Comparison of ENCODE assay signal across 31 cellular contexts in genomic region chr11:44759743-44760476, GRCh38. TPM values are rescaled to one million over a fixed set of nuclear protein-coding genes. Genes with fewer than 3 reads are reported as not detected.
DNase-seq lines count a peak whose midpoint lies in the region; ATAC-seq and TF ChIP-seq lines count a peak whose summit lies in the region.
"Had no signal": no experiment of that assay in that cellular context is flagged by ENCODE, and none has a peak within 500 bp of the region (broad histone marks: within the 10 kb centered on the region; RNA-seq: fewer than 3 reads in every experiment).

No MANE protein-coding gene starts in this region.

- H3K4me2 ChIP-seq in neural progenitor cell = peak overlapping the region; percentile 77
- H3K4me2 ChIP-seq: PC-9 had no signal

- H3K36me3 ChIP-seq in heart left ventricle (peaks cover 0 to 8% (median 0%) of the 10 kb centered on the region in 9 donors), left ventricle myocardium inferior (peaks cover 7% of the 10 kb centered on the region), neural progenitor cell (peaks cover 4% of the 10 kb centered on the region), left lung (no peaks in the 10 kb centered on the region)
- H3K36me3 ChIP-seq: breast epithelium, colonic mucosa, tibial nerve, WERI-Rb-1 had no signal

- H4K20me1 ChIP-seq in neural progenitor cell (ENCODE audit: low read depth) = peaks cover 40% of the 10 kb centered on the region

- H3K27me3 Mint-ChIP-seq in neural progenitor cell (ENCODE audit: insufficient read depth, low read depth) = peaks cover 2% of the 10 kb centered on the region
- H3K27me3 Mint-ChIP-seq: stimulated activated naive CD8-positive, alpha-beta T cell treated with anti-CD3 and anti-CD28 coated beads, Interleukin-15, amount 100 ng/mL, for 72 hours had no signal

- DNase-seq in heart left ventricle (no peak), left cardiac atrium (no peak), left ventricle myocardium inferior (no peak), neural progenitor cell (ENCODE audit: low spot score) (no peak), left lung (no peak), NCI-H345 (lab: John Stamatoyannopoulos, UW) (no peak), NCI-H524 (lab: John Stamatoyannopoulos, UW) (no peak), NCI-H1694 (lab: John Stamatoyannopoulos, UW) (no peak)
- DNase-seq: activated CD4-positive, alpha-beta T cell treated with anti-CD3 and anti-CD28 coated beads for 48 hours; activated naive CD4-positive, alpha-beta T cell treated with Interleukin-2 at 50 U/mL for 16 hours; activated T-cell treated with anti-CD3 and anti-CD28 coated beads, Interleukin-2, amount 50 U/mL, for 72 hours; amygdala; colonic mucosa; COR-L47; effector memory CD4-positive, alpha-beta T cell; hypothalamus; immature natural killer cell; natural killer cell; NCI-H526; PC-9; posterior cingulate gyrus; SHP77; stimulated activated CD8-positive, alpha-beta memory T cell treated with anti-CD3 and anti-CD28 coated beads, Interleukin-4, amount 100 ng/mL, for 48 hours; stimulated activated naive CD8-positive, alpha-beta T cell treated with anti-CD3 and anti-CD28 coated beads, Interleukin-15, amount 100 ng/mL, for 72 hours; T1000; WERI-Rb-1 had no signal

- H2AFZ ChIP-seq in neural progenitor cell (replicated peaks) = no peak overlapping the region
- H2AFZ ChIP-seq: PC-9 had no signal

- no peak for TF ChIP-seq POLR2A in heart left ventricle (IDR thresholded peaks at IDR 0.05)

- no peak overlapping the region for H3K27ac Mint-ChIP-seq in neural progenitor cell
- H3K27ac Mint-ChIP-seq: activated T-cell treated with anti-CD3 and anti-CD28 coated beads, Interleukin-2, amount 50 U/mL, for 72 hours; B cell; immature natural killer cell; natural killer cell; stimulated activated naive CD8-positive, alpha-beta T cell treated with anti-CD3 and anti-CD28 coated beads, Interleukin-15, amount 100 ng/mL, for 72 hours had no signal

- H3K27me3 ChIP-seq in heart left ventricle = no peaks in the 10 kb centered on the region
- H3K27me3 ChIP-seq in left ventricle myocardium inferior (ENCODE audit: low read depth) = no peaks in the 10 kb centered on the region
- H3K27me3 ChIP-seq in neural progenitor cell = no peaks in the 10 kb centered on the region
- no peaks in the 10 kb centered on the region for H3K27me3 ChIP-seq in left lung
- H3K27me3 ChIP-seq: breast epithelium, colonic mucosa, tibial nerve had no signal

- H3K4me3 Mint-ChIP-seq in neural progenitor cell = no peak overlapping the region
- H3K4me3 Mint-ChIP-seq: activated T-cell treated with anti-CD3 and anti-CD28 coated beads, Interleukin-2, amount 50 U/mL, for 72 hours; B cell; immature natural killer cell; natural killer cell; stimulated activated naive CD8-positive, alpha-beta T cell treated with anti-CD3 and anti-CD28 coated beads, Interleukin-15, amount 100 ng/mL, for 72 hours had no signal

- TF ChIP-seq CTCF in heart left ventricle (IDR thresholded peaks at IDR 0.05) (no peak), left ventricle myocardium inferior (IDR thresholded peaks at IDR 0.05; ENCODE audit: borderline replicate concordance) (no peak), neural progenitor cell (IDR thresholded peaks at IDR 0.05) (no peak), left lung (IDR thresholded peaks at IDR 0.05) (no peak)

- peak in 3 of 4 donors; percentile 18 to 24 (median 18) for ATAC-seq in heart left ventricle
- no peak for ATAC-seq in left cardiac atrium
- ATAC-seq in left lung = no peak
- ATAC-seq: activated T-cell treated with anti-CD3 and anti-CD28 coated beads, Interleukin-2, amount 50 U/mL, for 72 hours; left lobe of liver; natural killer cell; stimulated activated naive CD8-positive, alpha-beta T cell treated with anti-CD3 and anti-CD28 coated beads, Interleukin-15, amount 100 ng/mL, for 72 hours had no signal

- peak overlapping the region; percentile 4 to 92 (median 89) for H3K27ac ChIP-seq in heart left ventricle
- peak overlapping the region; percentile 94 for H3K27ac ChIP-seq in left ventricle myocardium inferior (replicated peaks)
- H3K27ac ChIP-seq in neural progenitor cell = no peak overlapping the region
- H3K27ac ChIP-seq in left lung = no peak overlapping the region
- H3K27ac ChIP-seq: breast epithelium, colonic mucosa, foreskin keratinocyte, PC-9 had no signal

- intact Hi-C loops in heart left ventricle (cut with DNase I) = loop anchor here in 2 of 10 donors (5.0 to 10.0 kb wide), 2 partner anchors 33 to 135 kb away; partner anchors contain the start of gene TSPAN18 (in 1 of the 2)
- intact Hi-C loops in left cardiac atrium (cut with DNase I) = loop anchor here in 1 of 2 donors (5.0 kb wide), 1 partner anchor 97 kb away; no protein-coding TSS in a partner anchor
- intact Hi-C loops in left ventricle myocardium inferior (cut with micrococcal nuclease) = no loop called here
- intact Hi-C loops in left lung (cut with DNase I) = no loop called here

- H3K79me2 ChIP-seq in neural progenitor cell (ENCODE audit: low read depth) = peaks cover 25% of the 10 kb centered on the region

- H3K9me3 ChIP-seq in heart left ventricle (peaks cover 0 to 10% (median 2%) of the 10 kb centered on the region in 12 donors), left ventricle myocardium inferior (replicated peaks) (peaks cover 8% of the 10 kb centered on the region), neural progenitor cell (ENCODE audit: low read depth) (peaks cover 3% of the 10 kb centered on the region), left lung (peaks cover 0 to 14% of the 10 kb centered on the region in 2 donors)
- H3K9me3 ChIP-seq: breast epithelium, colonic mucosa had no signal

- peaks cover 56% of the 10 kb centered on the region for H3K4me1 Mint-ChIP-seq in neural progenitor cell
- H3K4me1 Mint-ChIP-seq: B cell, natural killer cell had no signal

- 70 to 84% (median 72%) methylated on average over 3 of the region's 3 CpGs for WGBS in heart left ventricle, 4 donors

- peaks cover 36% of the 10 kb centered on the region for H3F3A ChIP-seq in neural progenitor cell (ENCODE audit: low read depth)

- peaks cover 12% of the 10 kb centered on the region for H3K9me3 Mint-ChIP-seq in neural progenitor cell
- H3K9me3 Mint-ChIP-seq: natural killer cell had no signal

- H3K9ac ChIP-seq in neural progenitor cell = no peak overlapping the region

- peaks cover 18% of the 10 kb centered on the region for H3K36me3 Mint-ChIP-seq in neural progenitor cell

- H3K4me3 ChIP-seq in heart left ventricle (no peak overlapping the region), left ventricle myocardium inferior (no peak overlapping the region), neural progenitor cell (no peak overlapping the region), left lung (no peak overlapping the region)
- H3K4me3 ChIP-seq: breast epithelium, colonic mucosa, PC-9, tibial nerve had no signal

- H3K4me1 ChIP-seq in heart left ventricle = peaks cover 16 to 81% (median 59%) of the 10 kb centered on the region in 12 donors
- H3K4me1 ChIP-seq in left ventricle myocardium inferior = peaks cover 88% of the 10 kb centered on the region
- peaks cover 52% of the 10 kb centered on the region for H3K4me1 ChIP-seq in neural progenitor cell
- peaks cover 0 to 5% of the 10 kb centered on the region in 2 donors for H3K4me1 ChIP-seq in left lung
- H3K4me1 ChIP-seq: breast epithelium, colonic mucosa, foreskin keratinocyte had no signal

RNA-seq across cellular contexts. Expression of gene TSPAN18, which starts 33.1 kb away (rescaled TPM):
- total RNA-seq in heart left ventricle (100 to 1,000 TPM in 4 of 9 donors, 10 to 100 TPM in 5; 47.6 to 151 (median 90.6) TPM), left cardiac atrium (100 to 1,000 TPM; 152 to 166 TPM), left ventricle myocardium inferior (129 TPM), neural progenitor cell (ENCODE audit: low replicate concordance) (16.5 and 33.0 TPM in 2 replicates), left lung (10 to 100 TPM; 27.2 to 31.4 TPM)
- 10 to 100 TPM; 40.0 to 60.4 TPM for polyA plus RNA-seq in heart left ventricle
- total RNA-seq: PC-9 had no signal
- polyA plus RNA-seq: foreskin keratinocyte had no signal

Comparison
In these comparisons a context has a peak if more than half of its experiments do, and no peak if none do; other contexts are left out.
1. ATAC-seq: peak in heart left ventricle (3 of 4); none in left cardiac atrium (0 of 2) and left lung (single experiment).
2. H3K27ac ChIP-seq: peak in heart left ventricle (12 of 12) and left ventricle myocardium inferior (single experiment); none in neural progenitor cell (single experiment) and left lung (0 of 2).